In the genomic region with DNA sequence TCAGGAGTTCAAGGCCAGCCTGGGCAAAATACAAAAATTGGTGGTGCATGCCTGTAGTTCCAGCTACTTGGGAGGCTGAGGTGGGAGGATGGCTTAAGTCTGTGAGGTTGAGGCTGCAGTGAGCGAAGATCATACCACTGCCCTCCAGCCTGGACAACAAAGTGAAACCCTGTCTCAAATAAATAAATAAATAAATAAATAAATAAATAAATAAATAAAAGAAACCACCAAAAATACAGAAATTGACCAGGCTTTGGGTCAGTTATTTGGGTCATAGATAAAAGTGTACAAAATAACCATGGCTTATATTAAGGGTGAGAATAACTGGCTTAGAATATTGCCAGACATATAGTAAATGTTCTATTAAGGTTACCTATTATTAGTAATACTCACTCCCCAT, we compare ENCODE assay signal across 28 cellular contexts.
"Had no signal": no experiment of that assay in that cellular context is flagged by ENCODE, and none has a peak within 500 bp of the region (broad histone marks: within the 10 kb centered on the region; RNA-seq: fewer than 3 reads in every experiment).

No MANE protein-coding gene starts in this region.

- H3K4me3 ChIP-seq: colonic mucosa, coronary artery, dorsolateral prefrontal cortex, esophagus muscularis mucosa, esophagus squamous epithelium, gastrocnemius medialis, gastroesophageal sphincter, heart left ventricle, heart right ventricle had no signal

- ATAC-seq: effector memory CD8-positive, alpha-beta T cell; esophagus mucosa; foreskin keratinocyte; gastrocnemius medialis; gastroesophageal sphincter; heart left ventricle; heart right ventricle had no signal

- FAIRE-seq: colon, endometrium, endothelial cell of umbilical vein, frontal cortex had no signal

- H3K27ac ChIP-seq: colonic mucosa, coronary artery, dorsolateral prefrontal cortex, epithelial cell of prostate, esophagus muscularis mucosa, esophagus squamous epithelium, foreskin keratinocyte, gastrocnemius medialis, gastroesophageal sphincter, heart left ventricle, heart right ventricle had no signal

- H3K36me3 ChIP-seq: colonic mucosa, esophagus muscularis mucosa, esophagus squamous epithelium, gastrocnemius medialis, gastroesophageal sphincter, heart left ventricle, heart right ventricle had no signal

- H3K4me1 ChIP-seq: colonic mucosa, esophagus muscularis mucosa, esophagus squamous epithelium, foreskin keratinocyte, gastrocnemius medialis, gastroesophageal sphincter, heart left ventricle, heart right ventricle had no signal

- H3K9me3 ChIP-seq: colonic mucosa, esophagus muscularis mucosa, esophagus squamous epithelium, gastrocnemius medialis, heart left ventricle had no signal

- DNase-seq: colonic mucosa; cortex of kidney; dermis blood vessel endothelial cell; dorsolateral prefrontal cortex; effector CD4-positive, alpha-beta T cell; effector CD8-positive, alpha-beta T cell; effector memory CD4-positive, alpha-beta T cell; effector memory CD8-positive, alpha-beta T cell; endodermal cell; erythroblast; esophagus squamous epithelium; foreskin fibroblast; foreskin keratinocyte; foreskin melanocyte; gastrocnemius medialis; glutamatergic neuron; head of caudate nucleus; heart left ventricle; heart right ventricle had no signal
